In the genomic region with DNA sequence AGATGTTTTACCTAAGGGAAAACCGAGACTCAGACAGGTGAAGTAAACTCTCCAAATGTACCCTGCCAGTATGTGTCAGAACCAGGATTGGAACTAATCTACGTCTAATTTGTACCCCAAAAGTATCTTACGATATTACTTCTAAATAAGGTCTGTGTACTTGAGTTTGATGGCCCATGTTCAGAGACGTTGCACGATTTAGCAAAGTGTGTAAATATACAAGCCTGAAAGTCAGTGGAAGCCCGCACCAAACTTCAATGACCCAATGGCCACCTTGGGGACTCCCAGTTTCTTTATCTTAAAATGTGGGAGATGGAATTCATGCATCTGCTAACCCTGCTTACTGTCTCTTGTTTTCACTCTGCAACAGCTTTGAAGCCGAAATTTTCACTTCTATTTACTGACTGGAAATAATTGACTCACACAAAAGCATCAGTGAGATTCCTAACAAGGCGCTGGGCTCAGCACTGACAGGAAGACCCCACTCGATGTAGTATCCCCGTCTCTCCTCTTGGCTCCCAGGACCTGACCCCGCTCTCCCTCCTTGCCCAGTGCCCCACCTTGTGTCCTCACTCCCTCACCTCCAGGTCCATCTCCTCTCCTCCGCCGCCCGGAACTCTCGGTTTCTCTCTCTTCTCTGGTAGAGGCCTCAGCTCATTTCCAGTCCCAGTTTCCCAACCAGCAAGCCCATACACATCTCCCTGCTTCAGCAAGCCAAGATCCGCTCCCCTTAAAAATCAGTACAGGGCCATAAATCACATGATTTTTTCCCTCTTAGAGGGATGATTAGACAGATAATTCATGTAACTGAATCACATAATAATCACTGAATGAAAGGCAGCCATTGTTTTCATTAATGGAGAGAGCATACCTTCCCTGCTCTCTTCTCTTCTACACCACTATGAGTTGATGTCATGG, we compare ENCODE assay signal across 10 cellular contexts. TPM values are rescaled to one million over a fixed set of nuclear protein-coding genes. Genes with fewer than 3 reads are reported as not detected.
"Had no signal": no experiment of that assay in that cellular context is flagged by ENCODE, and none has a peak within 500 bp of the region (broad histone marks: within the 10 kb centered on the region; RNA-seq: fewer than 3 reads in every experiment).

No MANE protein-coding gene starts in this region.

- H3K9me3 ChIP-seq: HAP-1 had no signal

- H3K27ac Mint-ChIP-seq: HFFc6, IgD-negative memory B cell had no signal

- H3K36me3 ChIP-seq: HAP-1 had no signal

- H3K36me3 Mint-ChIP-seq: IgD-negative memory B cell had no signal

- H3K4me1 Mint-ChIP-seq: IgD-negative memory B cell had no signal

- FAIRE-seq: HTR-8/SVneo had no signal

- ATAC-seq: HCT116 had no signal

- H3K4me3 ChIP-seq: HAP-1 had no signal

- DNase-seq: GOT3, H7, HFFc6, KBM-7 had no signal

- H3K4me1 ChIP-seq: HAP-1 had no signal

- H3K4me3 Mint-ChIP-seq: HFFc6, IgD-negative memory B cell had no signal

RNA-seq across cellular contexts. Expression of gene ENPP6, which starts 42.8 kb away (rescaled TPM):
- total RNA-seq: H4, H7, HFFc6, HT-29 had no signal
- polyA plus RNA-seq: IgD-negative memory B cell had no signal
